ENCODE assay signal across 10 cellular contexts in the genomic region with DNA sequence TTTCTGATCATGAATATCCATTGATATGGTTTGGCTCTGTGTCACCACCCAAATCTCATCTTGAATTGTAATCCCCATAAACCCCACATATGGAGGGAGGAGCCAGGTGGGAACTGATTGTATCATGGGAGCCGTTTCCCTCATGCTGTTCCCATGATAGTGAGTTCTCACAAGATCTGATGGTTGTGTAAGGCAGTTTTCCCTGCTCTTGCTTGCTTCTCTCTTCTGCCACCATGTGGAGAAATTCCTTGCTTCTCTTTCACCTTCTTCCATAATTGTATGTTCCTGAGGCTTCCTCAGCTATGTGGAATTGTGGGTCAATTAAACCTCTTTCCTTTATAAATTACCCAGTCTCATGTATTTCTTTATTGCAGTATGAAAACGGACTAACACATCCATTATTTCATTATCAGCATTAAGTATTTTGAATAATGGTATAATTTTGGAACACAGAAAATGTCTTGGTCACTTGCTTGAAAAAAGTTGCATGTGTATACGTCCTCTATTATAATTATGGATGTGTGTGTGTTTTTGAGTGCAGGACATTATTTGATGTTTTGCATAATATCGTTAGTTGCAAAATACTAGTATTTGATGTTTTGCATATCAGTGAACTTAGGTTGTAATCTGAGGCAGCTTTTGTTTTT.
DNase-seq lines count a peak whose midpoint lies in the region; TF ChIP-seq lines count a peak whose summit lies in the region.
"Had no signal": no experiment of that assay in that cellular context is flagged by ENCODE, and none has a peak within 500 bp of the region (broad histone marks: within the 10 kb centered on the region; RNA-seq: fewer than 3 reads in every experiment).

No MANE protein-coding gene starts in this region.

- H3K4me3 ChIP-seq in OCI-LY1 (ENCODE audit: low read depth, low read length, poor library complexity, severe bottlenecking): no peak overlapping the region
- no peak overlapping the region for H3K4me3 ChIP-seq in effector memory CD4-positive, alpha-beta T cell (ENCODE audit: insufficient read depth, low read depth, low read length, poor library complexity, severe bottlenecking)

- DNase-seq in NCI-H1694 treated with DMSO at 0.1 percent for 48 hours (lab: John Stamatoyannopoulos, UW) (peak; percentile 1), NCI-H1694 (lab: John Stamatoyannopoulos, UW) (no peak), fibroblast of gingiva (ENCODE audit: low read depth) (peak; percentile 49), renal cortical epithelial cell (ENCODE audit: low read depth) (peak; percentile 60), NCI-H2227 treated with DMSO at 0.1 percent for 48 hours (lab: John Stamatoyannopoulos, UW) (no peak), NCI-H2029 (lab: John Stamatoyannopoulos, UW) (no peak)
- no peak for DNase-seq in effector memory CD4-positive, alpha-beta T cell
- DNase-seq: activated naive CD4-positive, alpha-beta T cell; RPMI8226 had no signal

- H3K4me1 ChIP-seq in OCI-LY1 (ENCODE audit: insufficient read depth, low read length, severe bottlenecking): no peaks in the 10 kb centered on the region
- H3K4me1 ChIP-seq in effector memory CD4-positive, alpha-beta T cell (ENCODE audit: control insufficient read depth, insufficient read depth, low read length, poor library complexity, severe bottlenecking): no peaks in the 10 kb centered on the region

- no peaks in the 10 kb centered on the region for H3K36me3 ChIP-seq in OCI-LY1 (ENCODE audit: insufficient read depth, low read length)
- H3K36me3 ChIP-seq in effector memory CD4-positive, alpha-beta T cell (ENCODE audit: control insufficient read depth, insufficient read depth, low read length): no peaks in the 10 kb centered on the region

- no peak overlapping the region for H3K4me2 ChIP-seq in OCI-LY1 (ENCODE audit: low read length)

- no peak overlapping the region for H3K27ac ChIP-seq in OCI-LY1 (ENCODE audit: low read depth, low read length, poor library complexity, severe bottlenecking)
- no peak overlapping the region for H3K27ac ChIP-seq in effector memory CD4-positive, alpha-beta T cell (ENCODE audit: insufficient read depth, low read length, poor library complexity, severe bottlenecking)

- no peaks in the 10 kb centered on the region for H3F3A ChIP-seq in OCI-LY1 (ENCODE audit: insufficient read depth, low read length)

- no peak overlapping the region for H2AFZ ChIP-seq in OCI-LY1 (ENCODE audit: low read length)

- H3K27me3 ChIP-seq in OCI-LY1 (ENCODE audit: insufficient read depth, low read length): no peaks in the 10 kb centered on the region
- no peaks in the 10 kb centered on the region for H3K27me3 ChIP-seq in effector memory CD4-positive, alpha-beta T cell (replicated peaks; ENCODE audit: control insufficient read depth, insufficient read depth, low read length, poor library complexity, severe bottlenecking)

- H3K9ac ChIP-seq in OCI-LY1 (ENCODE audit: low read length): no peak overlapping the region

- H3K9me2 ChIP-seq in OCI-LY1 (ENCODE audit: low read depth, low read length): no peaks in the 10 kb centered on the region

- H3K9me3 ChIP-seq in OCI-LY1 (ENCODE audit: low read length): peaks cover 13% of the 10 kb centered on the region; the same call in 1 of the 2 replicates
- H3K9me3 ChIP-seq in effector memory CD4-positive, alpha-beta T cell (ENCODE audit: control insufficient read depth, low read length): no peaks in the 10 kb centered on the region

- peak; percentile 41; the same call in 1 of the 2 replicates for TF ChIP-seq CTCF in OCI-LY1 (IDR thresholded peaks at IDR 0.05; ENCODE audit: low read length)

- no peaks in the 10 kb centered on the region for H4K20me1 ChIP-seq in OCI-LY1 (ENCODE audit: insufficient read depth, low read length)

- H3K79me2 ChIP-seq in OCI-LY1 (ENCODE audit: insufficient read depth, low read length): no peaks in the 10 kb centered on the region

Comparison
In these comparisons a context has a peak if more than half of its experiments do, and no peak if none do; other contexts are left out.
1. DNase-seq: peak in NCI-H1694 treated with DMSO at 0.1 percent for 48 hours (single experiment), fibroblast of gingiva (single experiment) and renal cortical epithelial cell (single experiment); none in NCI-H1694 (single experiment), NCI-H2227 treated with DMSO at 0.1 percent for 48 hours (single experiment), effector memory CD4-positive, alpha-beta T cell (0 of 3) and NCI-H2029 (single experiment).